In the genomic region with DNA sequence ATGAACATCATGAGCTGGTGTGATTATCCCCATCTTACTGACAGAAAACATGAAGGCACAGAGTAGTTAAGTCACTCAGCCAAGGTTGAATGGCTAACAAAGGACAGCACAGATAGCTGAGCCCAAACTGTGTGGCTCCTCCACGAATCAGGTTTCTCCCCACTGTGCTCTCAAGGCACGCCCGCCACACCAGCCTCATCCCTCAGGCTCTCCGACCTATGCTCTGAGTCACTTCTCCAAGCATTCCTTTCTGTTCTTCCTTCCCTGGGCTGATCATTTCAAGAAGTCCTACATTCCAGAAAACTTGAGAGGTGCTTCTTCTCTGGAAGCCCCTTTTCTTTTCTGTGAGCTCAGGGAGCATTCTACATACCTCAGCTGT, we compare ENCODE assay signal across 13 cellular contexts. TPM values are rescaled to one million over a fixed set of nuclear protein-coding genes. Genes with fewer than 3 reads are reported as not detected.
DNase-seq lines count a peak whose midpoint lies in the region; ATAC-seq and TF ChIP-seq lines count a peak whose summit lies in the region.
"Had no signal": no experiment of that assay in that cellular context is flagged by ENCODE, and none has a peak within 500 bp of the region (broad histone marks: within the 10 kb centered on the region; RNA-seq: fewer than 3 reads in every experiment).

No MANE protein-coding gene starts in this region.

- CTCF ChIA-PET in HEK293 (lab: Yijun Ruan, JAX), result interaction anchor here (0.6 to 7.5 kb wide), 6 partner anchors 10 to 247 kb away, joined by 3 to 66 read pairs (median 3); no protein-coding TSS in a partner anchor

- H3K4me1 ChIP-seq in HEK293 (ENCODE audit: control insufficient read depth, insufficient read depth, low read length) (no peaks in the 10 kb centered on the region), left lung (no peaks in the 10 kb centered on the region), MM.1S (ENCODE audit: low read length) (no peaks in the 10 kb centered on the region)

- H3K9me3 Mint-ChIP-seq in brain, result no peaks in the 10 kb centered on the region

- TF ChIP-seq CTCF in HEK293 (tag by site-specific recombination; IDR thresholded peaks at IDR 0.05), result no peak
- no peak for TF ChIP-seq CTCF in brain (conservative IDR thresholded peaks at IDR 0.05)
- no peak for TF ChIP-seq CTCF in left lung (IDR thresholded peaks at IDR 0.05)
- no peak for TF ChIP-seq CTCF in MM.1S (IDR thresholded peaks at IDR 0.05; ENCODE audit: low read length)

- H3K36me3 ChIP-seq in HEK293 (ENCODE audit: control insufficient read depth in 2 of 2, insufficient read depth in 1 of 2, low read length in 2 of 2), result peaks cover 15 to 74% of the 10 kb centered on the region in 2 experiments; a peak in 2 of 3 replicates
- peaks cover 0 to 78% of the 10 kb centered on the region in 2 donors for H3K36me3 ChIP-seq in left lung
- peaks cover 10% of the 10 kb centered on the region for H3K36me3 ChIP-seq in MM.1S (replicated peaks; ENCODE audit: insufficient read depth, low read length)

- DNase-seq in AG08395 (ENCODE audit: low spot score), result peak; percentile 83
- DNase-seq in left lung, result peak in 1 of 2 donors; percentile 37
- no peak for DNase-seq in MM.1S
- no peak for DNase-seq in C1 segment of cervical spinal cord (lab: John Stamatoyannopoulos, UW)
- DNase-seq: activated CD8-positive, alpha-beta memory T cell treated with anti-CD3 and anti-CD28 coated beads, Interleukin-2, amount 50 U/mL, for 48 hours; Calu3; hippocampal formation; T-helper 1 cell had no signal

- H3K27ac Mint-ChIP-seq in brain, result peak overlapping the region in 4 of 5 experiments; percentile 46 to 88 (median 66)

- peaks cover 49% of the 10 kb centered on the region for H3K4me1 Mint-ChIP-seq in brain

- H3K27me3 ChIP-seq in left lung (no peaks in the 10 kb centered on the region), MM.1S (replicated peaks; ENCODE audit: insufficient read depth, low read length) (no peaks in the 10 kb centered on the region)

- intact Hi-C loops in left lung (cut with DNase I), result no loop called here

- H3K27ac ChIP-seq in HEK293 (ENCODE audit: extremely low read depth, low read depth, low read length) (peak overlapping the region; percentile 1; the same call in 1 of the 2 replicates), left lung (no peak overlapping the region), MM.1S (ENCODE audit: low read length) (no peak overlapping the region)
- H3K27ac ChIP-seq: coronary artery had no signal

- no peak overlapping the region for H2AFZ ChIP-seq in MM.1S (ENCODE audit: low read length)

- H3K9ac ChIP-seq in MM.1S (ENCODE audit: low read length), result no peak overlapping the region

- POLR2A ChIA-PET in HEK293 (lab: Yijun Ruan, JAX), result interaction anchor here (0.6 kb wide), 1 partner anchor 132 kb away, joined by 3 read pairs; no protein-coding TSS in a partner anchor

- no peaks in the 10 kb centered on the region for H3K9me2 ChIP-seq in MM.1S (replicated peaks; ENCODE audit: insufficient read depth, low read length)

- peaks cover 3% of the 10 kb centered on the region for H3K27me3 Mint-ChIP-seq in brain

- H3F3A ChIP-seq in MM.1S (ENCODE audit: insufficient read depth, low read length), result peaks cover 19% of the 10 kb centered on the region

- no peak overlapping the region for H3K4me3 Mint-ChIP-seq in brain

- H3K9me3 ChIP-seq in HEK293 (ENCODE audit: control insufficient read depth, insufficient read depth, low read depth, low read length) (no peaks in the 10 kb centered on the region), left lung (no peaks in the 10 kb centered on the region), MM.1S (replicated peaks; ENCODE audit: insufficient read depth, low read length) (no peaks in the 10 kb centered on the region)

- H3K4me3 ChIP-seq in HEK293 (ENCODE audit: low read depth, low read length) (no peak overlapping the region), left lung (no peak overlapping the region), MM.1S (ENCODE audit: low read length) (no peak overlapping the region)
- H3K4me3 ChIP-seq: coronary artery had no signal

- H3K79me2 ChIP-seq in MM.1S (ENCODE audit: low read length), result no peaks in the 10 kb centered on the region

- peak; percentile 3 for ATAC-seq in left lung
- ATAC-seq in HG03045 (IDR thresholded peaks at IDR 0.05; ENCODE audit: unreplicated experiment), result no peak
- no peak for ATAC-seq in HG02973 (IDR thresholded peaks at IDR 0.05; ENCODE audit: unreplicated experiment)

- H4K20me1 ChIP-seq in MM.1S (ENCODE audit: insufficient read depth, low read length), result no peaks in the 10 kb centered on the region

- no peak overlapping the region for H3K4me2 ChIP-seq in MM.1S (ENCODE audit: low read depth, low read length)

- H3K36me3 Mint-ChIP-seq in brain, result peaks cover 60% of the 10 kb centered on the region

TF ChIP-seq in HEK293, 187 proteins besides CTCF, POLR2A, EP300 and RAD21:
- TF ChIP-seq ZNF133 (tag by site-specific recombination; IDR thresholded peaks at IDR 0.05) (no peak), KLF1 (tag by site-specific recombination; IDR thresholded peaks at IDR 0.05) (no peak), ZNF792 (tag by site-specific recombination; IDR thresholded peaks at IDR 0.05) (no peak), TCF7L2 (IDR thresholded peaks at IDR 0.05; ENCODE audit: borderline replicate concordance, low read depth, low read length) (no peak), ZNF274 (IDR thresholded peaks at IDR 0.05; ENCODE audit: low read length) (no peak), ZNF274 (tag by site-specific recombination; IDR thresholded peaks at IDR 0.05; ENCODE audit: borderline replicate concordance) (no peak), ZNF560 (tag by site-specific recombination; IDR thresholded peaks at IDR 0.05; ENCODE audit: borderline replicate concordance) (no peak), ZNF221 (tag by site-specific recombination; IDR thresholded peaks at IDR 0.05; ENCODE audit: borderline replicate concordance) (no peak), ZNF555 (tag by site-specific recombination; conservative IDR thresholded peaks at IDR 0.05) (no peak), KLF16 (tag by site-specific recombination; IDR thresholded peaks at IDR 0.05) (no peak), ZBTB1 (tag by site-specific recombination; IDR thresholded peaks at IDR 0.05) (no peak), ELK4 (IDR thresholded peaks at IDR 0.05; ENCODE audit: borderline replicate concordance, low read depth, low read length) (no peak), ZNF624 (tag by site-specific recombination; IDR thresholded peaks at IDR 0.05) (no peak), ZNF248 (tag by site-specific recombination; IDR thresholded peaks at IDR 0.05) (no peak), KLF8 (tag by site-specific recombination; IDR thresholded peaks at IDR 0.05) (no peak)
- TF ChIP-seq, protein P1, sequence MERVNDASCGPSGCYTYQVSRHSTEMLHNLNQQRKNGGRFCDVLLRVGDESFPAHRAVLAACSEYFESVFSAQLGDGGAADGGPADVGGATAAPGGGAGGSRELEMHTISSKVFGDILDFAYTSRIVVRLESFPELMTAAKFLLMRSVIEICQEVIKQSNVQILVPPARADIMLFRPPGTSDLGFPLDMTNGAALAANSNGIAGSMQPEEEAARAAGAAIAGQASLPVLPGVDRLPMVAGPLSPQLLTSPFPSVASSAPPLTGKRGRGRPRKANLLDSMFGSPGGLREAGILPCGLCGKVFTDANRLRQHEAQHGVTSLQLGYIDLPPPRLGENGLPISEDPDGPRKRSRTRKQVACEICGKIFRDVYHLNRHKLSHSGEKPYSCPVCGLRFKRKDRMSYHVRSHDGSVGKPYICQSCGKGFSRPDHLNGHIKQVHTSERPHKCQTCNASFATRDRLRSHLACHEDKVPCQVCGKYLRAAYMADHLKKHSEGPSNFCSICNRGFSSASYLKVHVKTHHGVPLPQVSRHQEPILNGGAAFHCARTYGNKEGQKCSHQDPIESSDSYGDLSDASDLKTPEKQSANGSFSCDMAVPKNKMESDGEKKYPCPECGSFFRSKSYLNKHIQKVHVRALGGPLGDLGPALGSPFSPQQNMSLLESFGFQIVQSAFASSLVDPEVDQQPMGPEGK (tag by site-specific recombination; IDR thresholded peaks at IDR 0.05), result no peak
- TF ChIP-seq, protein P2, sequence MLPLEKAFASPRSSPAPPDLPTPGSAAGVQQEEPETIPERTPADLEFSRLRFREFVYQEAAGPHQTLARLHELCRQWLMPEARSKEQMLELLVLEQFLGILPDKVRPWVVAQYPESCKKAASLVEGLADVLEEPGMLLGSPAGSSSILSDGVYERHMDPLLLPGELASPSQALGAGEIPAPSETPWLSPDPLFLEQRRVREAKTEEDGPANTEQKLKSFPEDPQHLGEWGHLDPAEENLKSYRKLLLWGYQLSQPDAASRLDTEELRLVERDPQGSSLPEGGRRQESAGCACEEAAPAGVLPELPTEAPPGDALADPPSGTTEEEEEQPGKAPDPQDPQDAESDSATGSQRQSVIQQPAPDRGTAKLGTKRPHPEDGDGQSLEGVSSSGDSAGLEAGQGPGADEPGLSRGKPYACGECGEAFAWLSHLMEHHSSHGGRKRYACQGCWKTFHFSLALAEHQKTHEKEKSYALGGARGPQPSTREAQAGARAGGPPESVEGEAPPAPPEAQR (tag by site-specific recombination; IDR thresholded peaks at IDR 0.05), result no peak
- TF ChIP-seq, protein P3, sequence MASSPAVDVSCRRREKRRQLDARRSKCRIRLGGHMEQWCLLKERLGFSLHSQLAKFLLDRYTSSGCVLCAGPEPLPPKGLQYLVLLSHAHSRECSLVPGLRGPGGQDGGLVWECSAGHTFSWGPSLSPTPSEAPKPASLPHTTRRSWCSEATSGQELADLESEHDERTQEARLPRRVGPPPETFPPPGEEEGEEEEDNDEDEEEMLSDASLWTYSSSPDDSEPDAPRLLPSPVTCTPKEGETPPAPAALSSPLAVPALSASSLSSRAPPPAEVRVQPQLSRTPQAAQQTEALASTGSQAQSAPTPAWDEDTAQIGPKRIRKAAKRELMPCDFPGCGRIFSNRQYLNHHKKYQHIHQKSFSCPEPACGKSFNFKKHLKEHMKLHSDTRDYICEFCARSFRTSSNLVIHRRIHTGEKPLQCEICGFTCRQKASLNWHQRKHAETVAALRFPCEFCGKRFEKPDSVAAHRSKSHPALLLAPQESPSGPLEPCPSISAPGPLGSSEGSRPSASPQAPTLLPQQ (tag by site-specific recombination; IDR thresholded peaks at IDR 0.05), result no peak

RNA-seq across cellular contexts. Expression of gene SDC3, which starts 25.3 kb away (rescaled TPM):
- 117 TPM for polyA plus RNA-seq in brain (ENCODE audit: insufficient read depth, low read depth, low replicate concordance)
- total RNA-seq in left lung, result 10 to 100 TPM; 48.2 to 65.2 TPM
